Comparison of ENCODE assay signal across 8 cellular contexts in the genomic region with DNA sequence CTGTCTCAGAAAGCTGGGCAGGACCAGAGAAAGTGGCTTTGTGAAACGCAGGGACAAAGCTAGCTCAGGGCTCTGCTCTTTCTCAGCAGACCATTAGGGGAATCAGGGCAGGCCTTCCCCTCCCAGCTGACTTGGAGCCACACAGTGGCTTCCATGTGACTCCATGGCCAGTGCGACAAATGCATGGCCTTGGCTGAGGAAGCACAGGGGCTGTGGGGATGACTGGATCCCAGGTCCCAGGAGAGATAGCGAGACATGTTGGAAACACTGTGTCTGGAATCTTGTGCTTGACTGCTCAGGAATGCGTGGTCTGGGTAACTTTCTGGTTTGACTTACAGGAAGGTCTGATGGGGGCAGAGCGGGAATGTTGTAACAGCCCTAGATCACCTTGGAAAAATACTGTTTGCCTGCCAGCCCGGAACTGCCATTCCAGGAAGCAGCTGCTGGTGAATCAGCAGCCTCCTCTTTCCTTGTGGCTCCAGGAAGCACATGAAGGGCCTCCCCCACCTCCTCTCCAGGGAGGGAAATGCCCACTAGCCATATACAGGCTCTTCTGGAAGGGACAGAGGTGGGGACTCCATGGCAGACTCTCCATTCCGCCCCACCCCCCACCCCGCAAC.
DNase-seq lines count a peak whose midpoint lies in the region; ATAC-seq lines count a peak whose summit lies in the region.

No MANE protein-coding gene starts in this region.

- H3K4me3 Mint-ChIP-seq in activated naive CD4-positive, alpha-beta T cell treated with anti-CD3 and anti-CD28 coated beads for 36 hours, result no peak overlapping the region
- H3K4me3 Mint-ChIP-seq in activated naive CD8-positive, alpha-beta T cell treated with anti-CD3 and anti-CD28 coated beads for 36 hours, result no peak overlapping the region
- H3K4me3 Mint-ChIP-seq in stimulated activated effector memory CD8-positive, alpha-beta T cell treated with anti-CD3 and anti-CD28 coated beads, Interleukin-12 subunit alpha, Interleukin-12 subunit beta, amount 100 ng/mL, for 72 hours, result peak overlapping the region; percentile 48

- peaks cover 6% of the 10 kb centered on the region for H3K9me3 Mint-ChIP-seq in activated naive CD4-positive, alpha-beta T cell treated with anti-CD3 and anti-CD28 coated beads for 36 hours
- H3K9me3 Mint-ChIP-seq in activated naive CD8-positive, alpha-beta T cell treated with anti-CD3 and anti-CD28 coated beads for 36 hours, result peaks cover 6% of the 10 kb centered on the region
- H3K9me3 Mint-ChIP-seq in stimulated activated effector memory CD8-positive, alpha-beta T cell treated with anti-CD3 and anti-CD28 coated beads, Interleukin-12 subunit alpha, Interleukin-12 subunit beta, amount 100 ng/mL, for 72 hours, result no peaks in the 10 kb centered on the region

- H3K27ac Mint-ChIP-seq in activated naive CD4-positive, alpha-beta T cell treated with anti-CD3 and anti-CD28 coated beads for 36 hours, result peak overlapping the region; percentile 75
- peak overlapping the region; percentile 16 for H3K27ac Mint-ChIP-seq in activated naive CD8-positive, alpha-beta T cell treated with anti-CD3 and anti-CD28 coated beads for 36 hours
- H3K27ac Mint-ChIP-seq in stimulated activated effector memory CD8-positive, alpha-beta T cell treated with anti-CD3 and anti-CD28 coated beads, Interleukin-12 subunit alpha, Interleukin-12 subunit beta, amount 100 ng/mL, for 72 hours, result peak overlapping the region; percentile 92

- peak overlapping the region; percentile 62 for H3K27ac ChIP-seq in right cardiac atrium (ENCODE audit: low read length)

- H3K36me3 Mint-ChIP-seq in activated naive CD4-positive, alpha-beta T cell treated with anti-CD3 and anti-CD28 coated beads for 36 hours (ENCODE audit: low read depth), result peaks cover 6% of the 10 kb centered on the region
- peaks cover 27% of the 10 kb centered on the region for H3K36me3 Mint-ChIP-seq in activated naive CD8-positive, alpha-beta T cell treated with anti-CD3 and anti-CD28 coated beads for 36 hours
- H3K36me3 Mint-ChIP-seq in stimulated activated effector memory CD8-positive, alpha-beta T cell treated with anti-CD3 and anti-CD28 coated beads, Interleukin-12 subunit alpha, Interleukin-12 subunit beta, amount 100 ng/mL, for 72 hours, result peaks cover 9% of the 10 kb centered on the region

- peaks cover 73% of the 10 kb centered on the region for H3K4me1 Mint-ChIP-seq in activated naive CD4-positive, alpha-beta T cell treated with anti-CD3 and anti-CD28 coated beads for 36 hours (ENCODE audit: low read depth)
- peaks cover 59% of the 10 kb centered on the region for H3K4me1 Mint-ChIP-seq in activated naive CD8-positive, alpha-beta T cell treated with anti-CD3 and anti-CD28 coated beads for 36 hours
- peaks cover 65% of the 10 kb centered on the region for H3K4me1 Mint-ChIP-seq in stimulated activated effector memory CD8-positive, alpha-beta T cell treated with anti-CD3 and anti-CD28 coated beads, Interleukin-12 subunit alpha, Interleukin-12 subunit beta, amount 100 ng/mL, for 72 hours

- no peaks in the 10 kb centered on the region for H3K27me3 ChIP-seq in right cardiac atrium (ENCODE audit: control insufficient read depth, insufficient read depth)

- H3K4me3 ChIP-seq in right cardiac atrium (ENCODE audit: low read length), result no peak overlapping the region

- peak; percentile 65 to 90 for ATAC-seq in right cardiac atrium
- ATAC-seq in stimulated activated effector memory CD8-positive, alpha-beta T cell treated with anti-CD3 and anti-CD28 coated beads, Interleukin-12 subunit alpha, Interleukin-12 subunit beta, amount 100 ng/mL, for 72 hours, result no peak
- ATAC-seq in GM21619 (IDR thresholded peaks at IDR 0.05; ENCODE audit: unreplicated experiment), result no peak
- no peak for ATAC-seq in GM18520 (IDR thresholded peaks at IDR 0.05; ENCODE audit: unreplicated experiment)

- no peak for DNase-seq in activated naive CD4-positive, alpha-beta T cell treated with anti-CD3 and anti-CD28 coated beads for 36 hours
- DNase-seq in activated naive CD4-positive, alpha-beta T cell (lab: John Stamatoyannopoulos, UW), result no peak
- DNase-seq in activated naive CD8-positive, alpha-beta T cell treated with anti-CD3 and anti-CD28 coated beads for 36 hours, result no peak
- DNase-seq in right cardiac atrium (peak; percentile 75 to 80 (median 77)), SKM-1 (lab: John Stamatoyannopoulos, UW; ENCODE audit: unreplicated experiment) (no peak)
- no peak for DNase-seq in stimulated activated effector memory CD8-positive, alpha-beta T cell treated with anti-CD3 and anti-CD28 coated beads, Interleukin-12 subunit alpha, Interleukin-12 subunit beta, amount 100 ng/mL, for 72 hours (ENCODE audit: low spot score in 2 of 2)

- H3K4me1 ChIP-seq in right cardiac atrium (ENCODE audit: control insufficient read depth, insufficient read depth, low read length), result peaks cover 12% of the 10 kb centered on the region

- no peaks in the 10 kb centered on the region for H3K27me3 Mint-ChIP-seq in activated naive CD4-positive, alpha-beta T cell treated with anti-CD3 and anti-CD28 coated beads for 36 hours (ENCODE audit: low read depth)
- H3K27me3 Mint-ChIP-seq in activated naive CD8-positive, alpha-beta T cell treated with anti-CD3 and anti-CD28 coated beads for 36 hours, result no peaks in the 10 kb centered on the region

- H3K9me3 ChIP-seq in right cardiac atrium (ENCODE audit: control insufficient read depth, low read length), result no peaks in the 10 kb centered on the region

- intact Hi-C loops in activated naive CD4-positive, alpha-beta T cell treated with anti-CD3 and anti-CD28 coated beads for 36 hours (cut with micrococcal nuclease), result loop anchor here (2.0 to 10.0 kb wide), 4 partner anchors 51 to 273 kb away; no protein-coding TSS in a partner anchor
- intact Hi-C loops in right cardiac atrium (cut with DNase I), result no loop called here

- WGBS in right cardiac atrium, result 50% methylated on average over 8 of the region's 8 CpGs

- CTCF ChIA-PET in activated naive CD4-positive, alpha-beta T cell treated with anti-CD3 and anti-CD28 coated beads for 36 hours (lab: Charles Lee), result interaction anchor here (0.6 to 1.5 kb wide), 6 partner anchors 33 to 275 kb away, joined by 3 to 6 read pairs (median 4); no protein-coding TSS in a partner anchor

Comparison
In these comparisons a context has a peak if more than half of its experiments do, and no peak if none do; other contexts are left out.
1. DNase-seq: peak in right cardiac atrium (3 of 3); none in activated naive CD4-positive, alpha-beta T cell treated with anti-CD3 and anti-CD28 coated beads for 36 hours (single experiment), activated naive CD4-positive, alpha-beta T cell (0 of 4), activated naive CD8-positive, alpha-beta T cell treated with anti-CD3 and anti-CD28 coated beads for 36 hours (single experiment), stimulated activated effector memory CD8-positive, alpha-beta T cell treated with anti-CD3 and anti-CD28 coated beads, Interleukin-12 subunit alpha, Interleukin-12 subunit beta, amount 100 ng/mL, for 72 hours (0 of 2) and SKM-1 (single experiment).
2. H3K27ac Mint-ChIP-seq: peak in every context shown above with its lines; median percentile 92 in stimulated activated effector memory CD8-positive, alpha-beta T cell treated with anti-CD3 and anti-CD28 coated beads, Interleukin-12 subunit alpha, Interleukin-12 subunit beta, amount 100 ng/mL, for 72 hours; 75 in activated naive CD4-positive, alpha-beta T cell treated with anti-CD3 and anti-CD28 coated beads for 36 hours; 16 in activated naive CD8-positive, alpha-beta T cell treated with anti-CD3 and anti-CD28 coated beads for 36 hours.
3. ATAC-seq: peak in right cardiac atrium (2 of 2); none in stimulated activated effector memory CD8-positive, alpha-beta T cell treated with anti-CD3 and anti-CD28 coated beads, Interleukin-12 subunit alpha, Interleukin-12 subunit beta, amount 100 ng/mL, for 72 hours (single experiment), GM21619 (single experiment) and GM18520 (single experiment).